Comparison of ENCODE assay signal across 29 cellular contexts in genomic region chr6:143160439-143161220, GRCh38.
DNase-seq lines count a peak whose midpoint lies in the region; ATAC-seq and TF ChIP-seq lines count a peak whose summit lies in the region.
"Had no signal": no experiment of that assay in that cellular context is flagged by ENCODE, and none has a peak within 500 bp of the region (broad histone marks: within the 10 kb centered on the region; RNA-seq: fewer than 3 reads in every experiment).

No MANE protein-coding gene starts in this region.

- H3K36me3 ChIP-seq in GM23248 (ENCODE audit: low read depth), result no peaks in the 10 kb centered on the region
- H3K36me3 ChIP-seq: thyroid gland, vagina had no signal

- ATAC-seq in effector memory CD8-positive, alpha-beta T cell (replicated peaks), result no peak
- ATAC-seq in GM21423 (IDR thresholded peaks at IDR 0.05; ENCODE audit: unreplicated experiment), result no peak
- ATAC-seq: A549, WTC11 had no signal

- 100% methylated on average over 1 of the region's 1 CpG for WGBS in GM23248 (ENCODE audit: low coverage in 1 of 2, low lambda C conversion rate in 2 of 2, missing lambda C conversion rate in 2 of 2), 2 experiments

- H3K36me3 Mint-ChIP-seq in mesothelial cell of epicardium, result no peaks in the 10 kb centered on the region
- no peaks in the 10 kb centered on the region for H3K36me3 Mint-ChIP-seq in effector memory CD8-positive, alpha-beta T cell (ENCODE audit: insufficient read depth)
- H3K36me3 Mint-ChIP-seq: WTC11 had no signal

- H3K4me2 ChIP-seq in GM23248 (ENCODE audit: unreplicated experiment), result peak overlapping the region; percentile 57
- H3K4me2 ChIP-seq: A549 had no signal

- peaks cover 45% of the 10 kb centered on the region for H3K4me1 ChIP-seq in GM23248 (ENCODE audit: insufficient read depth)
- H3K4me1 ChIP-seq: thyroid gland, vagina had no signal

- H3K9me3 Mint-ChIP-seq in mesothelial cell of epicardium, result no peaks in the 10 kb centered on the region
- H3K9me3 Mint-ChIP-seq in effector memory CD8-positive, alpha-beta T cell, result no peaks in the 10 kb centered on the region
- H3K9me3 Mint-ChIP-seq: activated CD4-positive, alpha-beta T cell treated with anti-CD3 and anti-CD28 coated beads, Interleukin-2, amount 10 ng/mL, durations not matched to agents 7 days and 5 days; activated naive CD8-positive, alpha-beta T cell treated with anti-CD3 and anti-CD28 coated beads for 36 hours; activated T-cell treated with anti-CD3 and anti-CD28 coated beads, Interleukin-2, amount 50 U/mL, for 24 hours; CD4-positive, alpha-beta T cell; H9; IgD-negative memory B cell; nephron progenitor cell; WTC11 had no signal

- DNase-seq in ACHN, result peak; percentile 61
- DNase-seq in GM23248, result peak; percentile 55
- DNase-seq in cerebellar nuclear complex (lab: John Stamatoyannopoulos, UW), result peak; percentile 54 to 76
- no peak for DNase-seq in mesothelial cell of epicardium (ENCODE audit: low spot score in 2 of 2, unreplicated experiment in 2 of 2)
- no peak for DNase-seq in stimulated activated CD4-positive, alpha-beta T cell treated with anti-CD3 and anti-CD28 coated beads, Interleukin-4, amount 100 ng/mL, for 24 hours
- no peak for DNase-seq in effector memory CD8-positive, alpha-beta T cell
- no peak for DNase-seq in NAMALWA (ENCODE audit: low spot score)
- DNase-seq: activated CD4-positive, alpha-beta T cell treated with anti-CD3 and anti-CD28 coated beads, Interleukin-2, amount 10 ng/mL, durations not matched to agents 7 days and 5 days; activated effector memory CD4-positive, alpha-beta T cell treated with anti-CD3 and anti-CD28 coated beads, Interleukin-2, amount 50 U/mL, for 16 hours; activated naive CD8-positive, alpha-beta T cell treated with anti-CD3 and anti-CD28 coated beads for 36 hours; activated T-cell treated with anti-CD3 and anti-CD28 coated beads, Interleukin-2, amount 50 U/mL, for 24 hours; anterior cingulate cortex; CD4-positive, alpha-beta T cell; cortex of kidney; effector memory CD4-positive, alpha-beta T cell; H9; islet precursor cell; NCI-H1048; nephron progenitor cell; retina; stomach; T-helper 1 cell; thyroid gland had no signal

- H3K4me3 ChIP-seq in GM23248, result no peak overlapping the region
- H3K4me3 ChIP-seq: A549, stomach, thyroid gland, vagina had no signal

- H3K79me2 ChIP-seq in GM23248 (ENCODE audit: insufficient read depth), result no peaks in the 10 kb centered on the region

- no peak overlapping the region for H3K9ac ChIP-seq in GM23248

- H3K9me2 ChIP-seq in GM23248 (ENCODE audit: insufficient read depth), result no peaks in the 10 kb centered on the region

- in situ Hi-C loops in ACHN (cut with HindIII; ENCODE audit: low pct_ligation_motif_present, low pct_unique_long_range_greater_than_20kb, low sequenced_read_pairs) (no loop called here), GM23248 (cut with MboI) (no loop called here)

- H3K9me3 ChIP-seq in GM23248 (ENCODE audit: low read depth), result no peaks in the 10 kb centered on the region
- H3K9me3 ChIP-seq: A549, stomach, thyroid gland, vagina had no signal

- no peaks in the 10 kb centered on the region for H3K27me3 Mint-ChIP-seq in mesothelial cell of epicardium (ENCODE audit: low read depth)
- H3K27me3 Mint-ChIP-seq in effector memory CD8-positive, alpha-beta T cell, result no peaks in the 10 kb centered on the region
- H3K27me3 Mint-ChIP-seq: activated CD4-positive, alpha-beta T cell treated with anti-CD3 and anti-CD28 coated beads, Interleukin-2, amount 10 ng/mL, durations not matched to agents 7 days and 5 days; activated naive CD8-positive, alpha-beta T cell treated with anti-CD3 and anti-CD28 coated beads for 36 hours; activated T-cell treated with anti-CD3 and anti-CD28 coated beads, Interleukin-2, amount 50 U/mL, for 24 hours; CD4-positive, alpha-beta T cell; IgD-negative memory B cell had no signal

- peak overlapping the region; percentile 55 for H3K27ac Mint-ChIP-seq in mesothelial cell of epicardium
- H3K27ac Mint-ChIP-seq in effector memory CD8-positive, alpha-beta T cell, result no peak overlapping the region
- H3K27ac Mint-ChIP-seq: activated CD4-positive, alpha-beta T cell treated with anti-CD3 and anti-CD28 coated beads, Interleukin-2, amount 10 ng/mL, durations not matched to agents 7 days and 5 days; activated naive CD8-positive, alpha-beta T cell treated with anti-CD3 and anti-CD28 coated beads for 36 hours; activated T-cell treated with anti-CD3 and anti-CD28 coated beads, Interleukin-2, amount 50 U/mL, for 24 hours; CD4-positive, alpha-beta T cell; H9; IgD-negative memory B cell; nephron progenitor cell; WTC11 had no signal

- H4K20me1 ChIP-seq in GM23248 (ENCODE audit: insufficient read depth), result no peaks in the 10 kb centered on the region

- no peak for TF ChIP-seq CTCF in mesothelial cell of epicardium (IDR thresholded peaks at IDR 0.05; ENCODE audit: unreplicated experiment)

- peaks cover 13% of the 10 kb centered on the region for H3K4me1 Mint-ChIP-seq in mesothelial cell of epicardium
- H3K4me1 Mint-ChIP-seq in effector memory CD8-positive, alpha-beta T cell (ENCODE audit: low read depth in 2 of 2), result peaks cover 0 to 3% of the 10 kb centered on the region in 2 donors
- H3K4me1 Mint-ChIP-seq: activated CD4-positive, alpha-beta T cell treated with anti-CD3 and anti-CD28 coated beads, Interleukin-2, amount 10 ng/mL, durations not matched to agents 7 days and 5 days had no signal

- H2AFZ ChIP-seq in GM23248, result no peak overlapping the region

- H3K27me3 ChIP-seq in GM23248 (replicated peaks; ENCODE audit: insufficient read depth), result no peaks in the 10 kb centered on the region
- H3K27me3 ChIP-seq: stomach, thyroid gland, vagina had no signal

- peaks cover 28% of the 10 kb centered on the region for H3F3A ChIP-seq in GM23248 (ENCODE audit: insufficient read depth)

- no peak overlapping the region for H3K27ac ChIP-seq in GM23248
- H3K27ac ChIP-seq: A549, RWPE1, stomach, thyroid gland, vagina had no signal

- no peak overlapping the region for H3K4me3 Mint-ChIP-seq in mesothelial cell of epicardium
- H3K4me3 Mint-ChIP-seq in effector memory CD8-positive, alpha-beta T cell, result no peak overlapping the region
- H3K4me3 Mint-ChIP-seq: activated CD4-positive, alpha-beta T cell treated with anti-CD3 and anti-CD28 coated beads, Interleukin-2, amount 10 ng/mL, durations not matched to agents 7 days and 5 days; activated naive CD8-positive, alpha-beta T cell treated with anti-CD3 and anti-CD28 coated beads for 36 hours; activated T-cell treated with anti-CD3 and anti-CD28 coated beads, Interleukin-2, amount 50 U/mL, for 24 hours; CD4-positive, alpha-beta T cell; H9; IgD-negative memory B cell; nephron progenitor cell; WTC11 had no signal

Comparison
In these comparisons a context has a peak if more than half of its experiments do, and no peak if none do; other contexts are left out.
1. DNase-seq: peak in ACHN (single experiment), GM23248 (single experiment) and cerebellar nuclear complex (2 of 2); none in mesothelial cell of epicardium (0 of 2), stimulated activated CD4-positive, alpha-beta T cell treated with anti-CD3 and anti-CD28 coated beads, Interleukin-4, amount 100 ng/mL, for 24 hours (single experiment), effector memory CD8-positive, alpha-beta T cell (0 of 3) and NAMALWA (single experiment).